1 cellular context compared by ENCODE assay signal in genomic region chr14:102538598-102539543, GRCh38.
TF ChIP-seq lines count a peak whose summit lies in the region.

No MANE protein-coding gene starts in this region.

TF ChIP-seq in IMR-90, 13 proteins besides CTCF, POLR2A, EP300 and RAD21:
- TF ChIP-seq ELK1 (IDR thresholded peaks at IDR 0.05; ENCODE audit: borderline replicate concordance, low read depth, low read length) (no peak), MAZ (IDR thresholded peaks at IDR 0.05; ENCODE audit: borderline replicate concordance, low read depth, low read length) (no peak), CEBPB (IDR thresholded peaks at IDR 0.05; ENCODE audit: low read depth, low read length) (no peak), MXI1 (IDR thresholded peaks at IDR 0.05; ENCODE audit: borderline replicate concordance, low read depth, low read length) (no peak), CHD1 (IDR thresholded peaks at IDR 0.05; ENCODE audit: low read depth, low read length) (no peak), SMC3 (IDR thresholded peaks at IDR 0.05; ENCODE audit: low read depth, low read length) (no peak), RCOR1 (IDR thresholded peaks at IDR 0.05; ENCODE audit: insufficient replicate concordance, low read length) (no peak), NFE2L2 (IDR thresholded peaks at IDR 0.05; ENCODE audit: low read depth, low read length) (no peak), USF2 (IDR thresholded peaks at IDR 0.05; ENCODE audit: low read depth, low read length) (no peak), FOS (IDR thresholded peaks at IDR 0.05; ENCODE audit: low read depth, low read length) (no peak), RFX5 (IDR thresholded peaks at IDR 0.05; ENCODE audit: low read depth, low read length) (no peak), BHLHE40 (IDR thresholded peaks at IDR 0.05; ENCODE audit: low read depth, low read length) (no peak), MAFK (IDR thresholded peaks at IDR 0.05; ENCODE audit: low read depth, low read length) (no peak)
